In the genomic region with DNA sequence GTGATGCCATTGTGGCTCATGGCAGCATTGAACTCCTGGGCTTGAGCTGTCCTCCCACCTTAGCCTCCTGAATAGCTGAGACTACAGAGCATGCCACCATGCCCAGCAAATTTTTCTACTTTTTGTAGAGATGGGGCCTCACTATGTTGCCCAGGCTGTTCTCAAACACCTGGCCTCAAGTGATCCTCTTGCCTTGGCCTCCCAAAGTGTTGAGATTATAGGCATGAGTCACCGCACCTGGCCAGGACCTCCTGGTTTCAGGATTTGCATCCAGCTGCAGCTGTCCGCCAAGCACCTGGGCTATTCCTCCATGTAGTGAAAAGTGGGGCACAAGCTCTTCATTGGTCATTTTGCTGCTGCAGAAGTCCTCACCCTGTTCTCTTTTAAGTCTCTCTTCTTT, we compare ENCODE assay signal across 24 cellular contexts. TPM values are rescaled to one million over a fixed set of nuclear protein-coding genes. Genes with fewer than 3 reads are reported as not detected.
DNase-seq lines count a peak whose midpoint lies in the region; ATAC-seq, FAIRE-seq and TF ChIP-seq lines count a peak whose summit lies in the region.
"Had no signal": no experiment of that assay in that cellular context is flagged by ENCODE, and none has a peak within 500 bp of the region (broad histone marks: within the 10 kb centered on the region; RNA-seq: fewer than 3 reads in every experiment).

No MANE protein-coding gene starts in this region.

- no peak for FAIRE-seq in H1 (lab: Jason Lieb, UNC)
- FAIRE-seq: A549, GM12878, GM12892, GM18507 had no signal

- H2BK12ac ChIP-seq in H1 (ENCODE audit: low read depth, low read length): peak overlapping the region; percentile 14; the same call in 1 of the 2 replicates

- intact Hi-C loops in natural killer cell (cut with micrococcal nuclease): no loop called here
- intact Hi-C loops in CD8-positive, alpha-beta T cell (cut with DNase I, micrococcal nuclease): no loop called here

- no peak overlapping the region for H3K4me2 ChIP-seq in H1 (ENCODE audit: insufficient read depth in 1 of 2, low read depth in 2 of 2, low read length in 2 of 2)
- H3K4me2 ChIP-seq: A549 had no signal

- H3K36me3 ChIP-seq in H1 (ENCODE audit: control insufficient read depth in 2 of 4, insufficient read depth in 4 of 4, low read length in 3 of 4): no peaks in the 10 kb centered on the region
- no peaks in the 10 kb centered on the region for H3K36me3 ChIP-seq in CD8-positive, alpha-beta T cell (ENCODE audit: insufficient read depth, low read length)
- H3K36me3 ChIP-seq: BLaER1 treated with 17β-estradiol and CSF1 and Interleukin-3, amounts not matched to agents 10 nM and 100 nM had no signal

- H4K20me1 ChIP-seq in H1 (replicated peaks in 1 of 2; ENCODE audit: control insufficient read depth in 1 of 2, insufficient read depth in 2 of 2, low read length in 2 of 2): no peaks in the 10 kb centered on the region
- H4K20me1 ChIP-seq: BLaER1 treated with 17β-estradiol and CSF1 and Interleukin-3, amounts not matched to agents 10 nM and 100 nM had no signal

- H3K79me2 ChIP-seq in H1 (ENCODE audit: control insufficient read depth in 1 of 2, insufficient read depth in 2 of 2, low read length in 2 of 2): no peaks in the 10 kb centered on the region

- no peak overlapping the region for H3K27ac ChIP-seq in H1 (ENCODE audit: low read depth, low read length)
- H3K27ac ChIP-seq in CD8-positive, alpha-beta T cell (ENCODE audit: low read depth, low read length): no peak overlapping the region
- H3K27ac ChIP-seq: 22Rv1, A549, C4-2B had no signal

- CTCF ChIA-PET in H1 (lab: Charles Lee; ENCODE audit: partially characterized antibody): interaction anchor here (0.6 to 1.7 kb wide), 2 partner anchors 8 to 914 kb away, joined by 3 read pairs; no protein-coding TSS in a partner anchor
- CTCF ChIA-PET in CD8-positive, alpha-beta T cell (lab: Charles Lee): no interaction called here

- no peak overlapping the region for H3K14ac ChIP-seq in H1 (ENCODE audit: insufficient read length)

- ATAC-seq in natural killer cell treated with Interleukin-12 subunit alpha and Interleukin-12 subunit beta and Interleukin-15 and Interleukin-18, amount 100 ng/mL, for 72 hours: no peak
- no peak for ATAC-seq in natural killer cell
- ATAC-seq in CD8-positive, alpha-beta T cell: no peak
- ATAC-seq: A549, GM12878 had no signal

- H3K4me3 Mint-ChIP-seq in natural killer cell treated with Interleukin-12 subunit alpha and Interleukin-12 subunit beta and Interleukin-15 and Interleukin-18, amount 100 ng/mL, for 72 hours: no peak overlapping the region
- no peak overlapping the region for H3K4me3 Mint-ChIP-seq in natural killer cell
- no peak overlapping the region for H3K4me3 Mint-ChIP-seq in CD8-positive, alpha-beta T cell
- H3K4me3 Mint-ChIP-seq: B cell; CD4-positive, alpha-beta T cell; CD8-positive, alpha-beta memory T cell had no signal

- no peak overlapping the region for H3K4me3 ChIP-seq in H1 (ENCODE audit: extremely low read depth in 1 of 4, insufficient read depth in 2 of 4, low read depth in 3 of 4, low read length in 4 of 4)
- no peak overlapping the region for H3K4me3 ChIP-seq in CD8-positive, alpha-beta T cell (ENCODE audit: low read depth, low read length)
- H3K4me3 ChIP-seq: A549; BLaER1 treated with 17β-estradiol and CSF1 and Interleukin-3, amounts not matched to agents 10 nM and 100 nM; GM12878 had no signal

- no peaks in the 10 kb centered on the region for H3K9me3 Mint-ChIP-seq in natural killer cell treated with Interleukin-12 subunit alpha and Interleukin-12 subunit beta and Interleukin-15 and Interleukin-18, amount 100 ng/mL, for 72 hours
- no peaks in the 10 kb centered on the region for H3K9me3 Mint-ChIP-seq in natural killer cell
- no peaks in the 10 kb centered on the region for H3K9me3 Mint-ChIP-seq in CD8-positive, alpha-beta T cell
- H3K9me3 Mint-ChIP-seq: CD4-positive, alpha-beta T cell; CD8-positive, alpha-beta memory T cell had no signal

- peaks cover 0 to 2% (median 0%) of the 10 kb centered on the region in 4 experiments; a peak in 1 of 7 replicates for H3K4me1 ChIP-seq in H1 (replicated peaks in 1 of 4; ENCODE audit: control insufficient read depth in 3 of 4, insufficient read depth in 4 of 4, low read length in 3 of 4)
- H3K4me1 ChIP-seq in CD8-positive, alpha-beta T cell (ENCODE audit: insufficient read depth, low read length): no peaks in the 10 kb centered on the region
- H3K4me1 ChIP-seq: A549 had no signal

- peaks cover under 1 to 8% of the 10 kb centered on the region in 2 donors for H3K27me3 Mint-ChIP-seq in natural killer cell treated with Interleukin-12 subunit alpha and Interleukin-12 subunit beta and Interleukin-15 and Interleukin-18, amount 100 ng/mL, for 72 hours
- H3K27me3 Mint-ChIP-seq in natural killer cell (ENCODE audit: low read depth in 2 of 2): no peaks in the 10 kb centered on the region
- H3K27me3 Mint-ChIP-seq in CD8-positive, alpha-beta T cell (ENCODE audit: low read depth): peaks cover 4% of the 10 kb centered on the region

- H2BK15ac ChIP-seq in H1 (ENCODE audit: low read length): no peak overlapping the region

- DNase-seq in DMS53 (lab: John Stamatoyannopoulos, UW) (peak; percentile 42), DMS53 treated with DMSO at 0.1 percent for 48 hours (lab: John Stamatoyannopoulos, UW; ENCODE audit: unreplicated experiment) (no peak), natural killer cell (no peak), H1 (ENCODE audit: low read depth in 1 of 2, low spot score in 2 of 2) (no peak), NCI-H2081 (lab: John Stamatoyannopoulos, UW) (no peak)
- no peak for DNase-seq in natural killer cell treated with Interleukin-12 subunit alpha and Interleukin-12 subunit beta and Interleukin-15 and Interleukin-18, amount 100 ng/mL, for 72 hours (ENCODE audit: low spot score)
- DNase-seq in CD8-positive, alpha-beta T cell: no peak
- DNase-seq: CD4-positive, alpha-beta T cell; CD8-positive, alpha-beta memory T cell; COR-L47; DMS 273 treated with DMSO at 0.1 percent for 48 hours; DMS153; DMS79; DND-41; EL; GDM1 had no signal

- H3K23me2 ChIP-seq in H1 (ENCODE audit: low read depth, low read length): no peaks in the 10 kb centered on the region; the same call in 1 of the 2 replicates

- peaks cover 14 to 31% of the 10 kb centered on the region in 2 donors for H3K4me1 Mint-ChIP-seq in natural killer cell treated with Interleukin-12 subunit alpha and Interleukin-12 subunit beta and Interleukin-15 and Interleukin-18, amount 100 ng/mL, for 72 hours (ENCODE audit: low read depth in 2 of 2)
- H3K4me1 Mint-ChIP-seq in natural killer cell: peaks cover 28 to 29% of the 10 kb centered on the region in 2 donors
- H3K4me1 Mint-ChIP-seq in CD8-positive, alpha-beta T cell (ENCODE audit: low read depth): no peaks in the 10 kb centered on the region
- H3K4me1 Mint-ChIP-seq: B cell; CD8-positive, alpha-beta memory T cell had no signal

- 90% methylated on average over 2 of the region's 2 CpGs; no CpG with 5 or more reads in 1 of the 2 experiments for WGBS in H1 (ENCODE audit: extremely low coverage in 1 of 2, insufficient coverage in 1 of 2, insufficient read length in 1 of 2, insufficient replicate concordance in 2 of 2, low coverage in 1 of 2, low lambda C conversion rate in 2 of 2, missing lambda C conversion rate in 1 of 2), 2 experiments

- no peak overlapping the region for H3K23ac ChIP-seq in H1 (ENCODE audit: insufficient read length)

- H2BK20ac ChIP-seq in H1 (ENCODE audit: low read length): no peak overlapping the region

- no peak overlapping the region for H4K8ac ChIP-seq in H1 (ENCODE audit: extremely low read depth, insufficient read depth, low read length)

- peaks cover 12% of the 10 kb centered on the region for H3K36me3 Mint-ChIP-seq in natural killer cell treated with Interleukin-12 subunit alpha and Interleukin-12 subunit beta and Interleukin-15 and Interleukin-18, amount 100 ng/mL, for 72 hours
- no peaks in the 10 kb centered on the region for H3K36me3 Mint-ChIP-seq in natural killer cell
- no peaks in the 10 kb centered on the region for H3K36me3 Mint-ChIP-seq in CD8-positive, alpha-beta T cell
- H3K36me3 Mint-ChIP-seq: CD8-positive, alpha-beta memory T cell had no signal

- no peaks in the 10 kb centered on the region for H3K27me3 ChIP-seq in H1 (replicated peaks in 1 of 4; ENCODE audit: control insufficient read depth in 3 of 4, extremely low read depth in 1 of 4, insufficient read depth in 3 of 4, low read length in 3 of 4)
- H3K27me3 ChIP-seq in CD8-positive, alpha-beta T cell (ENCODE audit: insufficient read depth, low read length): no peaks in the 10 kb centered on the region
- H3K27me3 ChIP-seq: BLaER1 treated with 17β-estradiol and CSF1 and Interleukin-3, amounts not matched to agents 10 nM and 100 nM had no signal

- TF ChIP-seq RAD21 in H1 (IDR thresholded peaks at IDR 0.05 in 1 of 2, conservative IDR thresholded peaks at IDR 0.05 in 1 of 2; ENCODE audit: low read depth in 2 of 2, low read length in 2 of 2): no peak

- POLR2A ChIA-PET in H1 (lab: Charles Lee; ENCODE audit: partially characterized antibody): no interaction called here
- POLR2A ChIA-PET in CD8-positive, alpha-beta T cell (lab: Charles Lee): no interaction called here

- H4K91ac ChIP-seq in H1 (replicated peaks; ENCODE audit: insufficient read length, low read length): no peak overlapping the region

- H3K56ac ChIP-seq in H1 (replicated peaks; ENCODE audit: insufficient read length, low read depth, low read length): no peak overlapping the region

- no peak overlapping the region for H2BK5ac ChIP-seq in H1 (ENCODE audit: low read depth, low read length)

- no peak for TF ChIP-seq POLR2A in H1 (IDR thresholded peaks at IDR 0.05; ENCODE audit: control extremely low read depth in 1 of 2, low read depth in 2 of 2, low read length in 2 of 2)

- TF ChIP-seq CTCF in natural killer cell (IDR thresholded peaks at IDR 0.05) (no peak), H1 (IDR thresholded peaks at IDR 0.05; ENCODE audit: control extremely low read depth in 1 of 3, insufficient read depth in 1 of 3, low read depth in 1 of 3, low read length in 3 of 3) (no peak)
- TF ChIP-seq CTCF in CD8-positive, alpha-beta T cell (IDR thresholded peaks at IDR 0.05): no peak

- no peak overlapping the region for H3K18ac ChIP-seq in H1 (ENCODE audit: extremely low read depth, low read length)

- H2AFZ ChIP-seq in H1 (ENCODE audit: low read length): peak overlapping the region; percentile 62; the same call in 1 of the 2 replicates

- TF ChIP-seq EP300 in H1 (IDR thresholded peaks at IDR 0.05; ENCODE audit: borderline replicate concordance in 1 of 2, low read depth in 2 of 2, low read length in 2 of 2): no peak

- no peaks in the 10 kb centered on the region for H3K79me1 ChIP-seq in H1 (ENCODE audit: low read depth, low read length)

- H3K27ac Mint-ChIP-seq in natural killer cell treated with Interleukin-12 subunit alpha and Interleukin-12 subunit beta and Interleukin-15 and Interleukin-18, amount 100 ng/mL, for 72 hours: peak overlapping the region; percentile 69 to 81
- H3K27ac Mint-ChIP-seq in natural killer cell: no peak overlapping the region
- no peak overlapping the region for H3K27ac Mint-ChIP-seq in CD8-positive, alpha-beta T cell
- H3K27ac Mint-ChIP-seq: B cell; CD4-positive, alpha-beta T cell had no signal

- no peak overlapping the region for H3K9ac ChIP-seq in H1 (replicated peaks in 1 of 4; ENCODE audit: extremely low read depth in 1 of 4, low read depth in 3 of 4, low read length in 3 of 4)
- H3K9ac ChIP-seq: BLaER1 treated with 17β-estradiol and CSF1 and Interleukin-3, amounts not matched to agents 10 nM and 100 nM had no signal

- no peak overlapping the region for H3K4ac ChIP-seq in H1 (replicated peaks; ENCODE audit: insufficient read length, low read depth, low read length)

- H3K9me3 ChIP-seq in H1 (ENCODE audit: insufficient read depth in 2 of 2, low read depth in 1 of 2, low read length in 1 of 2): no peaks in the 10 kb centered on the region
- H3K9me3 ChIP-seq in CD8-positive, alpha-beta T cell (ENCODE audit: low read length): no peaks in the 10 kb centered on the region
- H3K9me3 ChIP-seq: A549 had no signal

- H2AK5ac ChIP-seq in H1 (ENCODE audit: low read depth, low read length): no peak overlapping the region

- no peak overlapping the region for H2BK120ac ChIP-seq in H1 (replicated peaks; ENCODE audit: low read depth, low read length)

- H4K5ac ChIP-seq in H1 (ENCODE audit: insufficient read length, low read depth, low read length): no peak overlapping the region

RNA-seq across cellular contexts. Expression of a gene that starts 58.9 kb away (rescaled TPM):
- total RNA-seq in natural killer cell treated with Interleukin-12 subunit alpha and Interleukin-12 subunit beta and Interleukin-15 and Interleukin-18, amount 100 ng/mL, for 72 hours: 10 to 100 TPM; 22.7 to 29.0 TPM
- 10 to 100 TPM; 24.2 to 31.8 (median 25.0) TPM for total RNA-seq in natural killer cell
- 42.5 and 45.2 TPM in 2 replicates for total RNA-seq in H1 (2021; fragmentation: NEBNext Ultra II Directional; extraction: Animal tissue kit (Norgen Biotek cat#: 25700))
- 9.6 and 18.2 TPM in 2 replicates for polyA plus RNA-seq in H1 (2011; rRNA removed)
- polyA plus RNA-seq in H1 (2011; cell fraction: cytosol; rRNA removed): 20.3 TPM
- 7.0 TPM for polyA plus RNA-seq in H1 (2011; cell fraction: nucleus; rRNA removed)
- 18.8 to 33.6 TPM (median 19.8 TPM) in 4 replicates for polyA plus RNA-seq in H1 (2012, experiment 1 of 2)
- 2.6 TPM for polyA plus RNA-seq in H1 (2012, experiment 2 of 2)
- polyA plus RNA-seq in H1 (2013, experiment 1 of 2): 40.3 TPM
- polyA plus RNA-seq in H1 (2013, experiment 2 of 2): 40.4 TPM
- 10.3 and 11.8 TPM in 2 replicates for polyA minus RNA-seq in H1 (2011; rRNA and poly(A)+ RNA removed)
- polyA minus RNA-seq in H1 (2011; cell fraction: cytosol; rRNA and poly(A)+ RNA removed): 7.1 TPM
- polyA minus RNA-seq in H1 (2011; cell fraction: nucleus; rRNA and poly(A)+ RNA removed): 10.3 TPM
- total RNA-seq in CD8-positive, alpha-beta T cell: 10 to 100 TPM; 26.5 to 29.6 TPM

Comparison
In these comparisons a context has a peak if more than half of its experiments do, and no peak if none do; other contexts are left out.
1. H3K27ac Mint-ChIP-seq: peak in natural killer cell treated with Interleukin-12 subunit alpha and Interleukin-12 subunit beta and Interleukin-15 and Interleukin-18, amount 100 ng/mL, for 72 hours (2 of 2); none in natural killer cell (0 of 2) and CD8-positive, alpha-beta T cell (single experiment).